In genomic region chr14:26204954-26205479, GRCh38 we compare ENCODE assay signal across 11 cellular contexts.
DNase-seq lines count a peak whose midpoint lies in the region; ATAC-seq and TF ChIP-seq lines count a peak whose summit lies in the region.
"Had no signal": no experiment of that assay in that cellular context is flagged by ENCODE, and none has a peak within 500 bp of the region (broad histone marks: within the 10 kb centered on the region; RNA-seq: fewer than 3 reads in every experiment).

No MANE protein-coding gene starts in this region.

- DNase-seq in Ammon's horn (ENCODE audit: low spot score) (peak; percentile 24), RWPE2 (ENCODE audit: low spot score) (peak; percentile 40), globus pallidus (ENCODE audit: low spot score) (peak; percentile 30)
- no peak for DNase-seq in naive thymus-derived CD8-positive, alpha-beta T cell
- DNase-seq in stimulated activated CD4-positive, alpha-beta T cell treated with anti-CD3 and anti-CD28 coated beads, Interleukin-4, amount 100 ng/mL, for 1 hour: no peak
- DNase-seq: activated CD4-positive, alpha-beta T cell treated with anti-CD3 and anti-CD28 coated beads, Interleukin-2, amount 10 ng/mL, durations not matched to agents 24 days and 14 days had no signal

- H3K27me3 ChIP-seq in RWPE2 (ENCODE audit: insufficient read depth, poor library complexity, severe bottlenecking): peaks cover 39% of the 10 kb centered on the region

- peak overlapping the region; percentile 78 to 92 (median 90) for H3K4me3 Mint-ChIP-seq in nephron
- no peak overlapping the region for H3K4me3 Mint-ChIP-seq in naive thymus-derived CD8-positive, alpha-beta T cell
- H3K4me3 Mint-ChIP-seq: activated CD4-positive, alpha-beta T cell treated with anti-CD3 and anti-CD28 coated beads, Interleukin-2, amount 10 ng/mL, durations not matched to agents 24 days and 14 days; memory B cell had no signal

- no peaks in the 10 kb centered on the region for H3K36me3 Mint-ChIP-seq in nephron (ENCODE audit: low read depth)
- H3K36me3 Mint-ChIP-seq in naive thymus-derived CD8-positive, alpha-beta T cell: peaks cover 0 to 4% (median 0%) of the 10 kb centered on the region in 3 donors
- H3K36me3 Mint-ChIP-seq: memory B cell had no signal

- peaks cover 5% of the 10 kb centered on the region for H3K4me1 ChIP-seq in RWPE2 (ENCODE audit: insufficient read depth, poor library complexity, severe bottlenecking)

- H3K4me1 Mint-ChIP-seq in nephron: peaks cover 9% of the 10 kb centered on the region
- no peaks in the 10 kb centered on the region for H3K4me1 Mint-ChIP-seq in naive thymus-derived CD8-positive, alpha-beta T cell
- H3K4me1 Mint-ChIP-seq: activated CD4-positive, alpha-beta T cell treated with anti-CD3 and anti-CD28 coated beads, Interleukin-2, amount 10 ng/mL, durations not matched to agents 24 days and 14 days; memory B cell had no signal

- peak overlapping the region; percentile 50 to 95 (median 93) for H3K27ac Mint-ChIP-seq in nephron
- peak overlapping the region in 1 of 10 donors; percentile 9 for H3K27ac Mint-ChIP-seq in naive thymus-derived CD8-positive, alpha-beta T cell
- H3K27ac Mint-ChIP-seq: activated CD4-positive, alpha-beta T cell treated with anti-CD3 and anti-CD28 coated beads, Interleukin-2, amount 10 ng/mL, durations not matched to agents 24 days and 14 days; memory B cell had no signal

- POLR2A ChIA-PET in naive thymus-derived CD8-positive, alpha-beta T cell (lab: Charles Lee): no interaction called here

- no peaks in the 10 kb centered on the region for H3K9me3 ChIP-seq in RWPE2 (ENCODE audit: severe bottlenecking)

- peaks cover 49% of the 10 kb centered on the region for H3K27me3 Mint-ChIP-seq in nephron (ENCODE audit: low read depth)
- H3K27me3 Mint-ChIP-seq in naive thymus-derived CD8-positive, alpha-beta T cell: peaks cover 7 to 30% (median 21%) of the 10 kb centered on the region in 5 donors

- no peak overlapping the region for H3K4me3 ChIP-seq in RWPE2 (ENCODE audit: severe bottlenecking)
- H3K4me3 ChIP-seq: BLaER1 had no signal

- no peaks in the 10 kb centered on the region for H3K36me3 ChIP-seq in RWPE2 (ENCODE audit: low read depth)
- H3K36me3 ChIP-seq: BLaER1 had no signal

- no peak overlapping the region for H3K27ac ChIP-seq in RWPE2 (ENCODE audit: poor library complexity, severe bottlenecking)
- H3K27ac ChIP-seq: BLaER1 had no signal

- H3K9me3 Mint-ChIP-seq in nephron: peaks cover 2% of the 10 kb centered on the region
- peaks cover 0 to 20% (median 10%) of the 10 kb centered on the region in 9 donors for H3K9me3 Mint-ChIP-seq in naive thymus-derived CD8-positive, alpha-beta T cell

- no peak; the same call in 2 of the 3 replicates for ATAC-seq in RWPE2 (ENCODE audit: low read depth)
- ATAC-seq in HG03442 (IDR thresholded peaks at IDR 0.05; ENCODE audit: unreplicated experiment): no peak
- no peak for ATAC-seq in naive thymus-derived CD8-positive, alpha-beta T cell
- ATAC-seq in GM21723 (IDR thresholded peaks at IDR 0.05; ENCODE audit: unreplicated experiment): no peak

- TF ChIP-seq CTCF in RWPE2 (IDR thresholded peaks at IDR 0.05; ENCODE audit: poor library complexity, severe bottlenecking) (no peak), nephron (IDR thresholded peaks at IDR 0.05; ENCODE audit: unreplicated experiment in 3 of 3) (no peak)

Comparison
In these comparisons a context has a peak if more than half of its experiments do, and no peak if none do; other contexts are left out.
1. DNase-seq: peak in Ammon's horn (single experiment), RWPE2 (single experiment) and globus pallidus (single experiment); none in naive thymus-derived CD8-positive, alpha-beta T cell (0 of 10) and stimulated activated CD4-positive, alpha-beta T cell treated with anti-CD3 and anti-CD28 coated beads, Interleukin-4, amount 100 ng/mL, for 1 hour (single experiment).
2. H3K4me3 Mint-ChIP-seq: peak in nephron (3 of 3); none in naive thymus-derived CD8-positive, alpha-beta T cell (0 of 10).